23 cellular contexts compared by ENCODE assay signal in the genomic region with DNA sequence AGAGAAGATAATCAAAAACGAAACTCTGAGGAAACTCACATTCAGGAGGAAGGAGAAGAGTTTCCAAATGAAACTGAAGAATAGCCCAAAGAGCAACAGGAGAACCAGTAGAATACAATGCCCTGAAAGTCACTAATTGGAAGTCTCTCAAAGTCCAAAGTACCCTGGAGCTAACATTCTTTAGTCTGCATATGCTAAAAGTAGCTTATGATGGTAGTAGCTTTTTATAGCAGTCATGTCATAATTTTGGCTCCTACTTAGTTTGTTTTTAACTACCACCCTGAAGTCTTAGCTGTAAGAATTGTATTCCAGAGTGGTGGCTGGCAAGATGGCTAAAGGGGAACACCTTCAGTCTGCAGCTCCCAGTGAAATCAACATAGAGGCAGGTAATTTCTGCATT.
"Had no signal": no experiment of that assay in that cellular context is flagged by ENCODE, and none has a peak within 500 bp of the region (broad histone marks: within the 10 kb centered on the region; RNA-seq: fewer than 3 reads in every experiment).

No MANE protein-coding gene starts in this region.

- H3K27me3 ChIP-seq: body of pancreas had no signal

- H3K4me1 ChIP-seq: body of pancreas had no signal

- ATAC-seq: activated CD4-positive, alpha-beta T cell treated with anti-CD3 and anti-CD28 coated beads for 36 hours; activated CD8-positive, alpha-beta T cell treated with anti-CD3 and anti-CD28 coated beads for 36 hours; activated T-cell treated with anti-CD3 and anti-CD28 coated beads, Interleukin-2, amount 50 U/mL, for 72 hours; body of pancreas; K562; T-cell had no signal

- H3K36me3 ChIP-seq: WERI-Rb-1 had no signal

- H3K9me3 ChIP-seq: body of pancreas had no signal

- H3K27ac ChIP-seq: body of pancreas, SK-N-MC, WERI-Rb-1 had no signal

- H3K4me3 ChIP-seq: body of pancreas, K562, SK-N-MC had no signal

- DNase-seq: activated CD4-positive, alpha-beta T cell treated with anti-CD3 and anti-CD28 coated beads for 36 hours; activated CD4-positive, alpha-beta T cell treated with anti-CD3 and anti-CD28 coated beads, Interleukin-2, amount 50 U/mL, for 1 hour; activated CD8-positive, alpha-beta memory T cell treated with anti-CD3 and anti-CD28 coated beads, Interleukin-2, amount 50 U/mL, for 4 hours; activated CD8-positive, alpha-beta T cell treated with anti-CD3 and anti-CD28 coated beads for 36 hours; activated gamma-delta T cell treated with Interleukin-2 at 50 U/mL for 16 hours; activated naive CD4-positive, alpha-beta T cell treated with anti-CD3 and anti-CD28 coated beads, Interleukin-2, amount 10 ng/mL, durations not matched to agents 7 days and 5 days; activated naive CD8-positive, alpha-beta T cell treated with anti-CD3 and anti-CD28 coated beads for 36 hours; activated T-cell treated with anti-CD3 and anti-CD28 coated beads, Interleukin-2, amount 50 U/mL, for 72 hours; body of pancreas; Karpas-422; NCI-H1105 treated with DMSO at 0.1 percent for 48 hours; NCI-H1436 treated with DMSO at 0.1 percent for 48 hours; NCI-H187 treated with DMSO at 0.1 percent for 48 hours; NCI-H2081 treated with DMSO at 0.1 percent for 48 hours; NCI-H446; NCI-H524; SIG-M5; T-cell; T-helper 2 cell; T1000; WERI-Rb-1 had no signal
